ENCODE assay signal across 20 cellular contexts in genomic region chr18:63909870-63910269, GRCh38. TPM values are rescaled to one million over a fixed set of nuclear protein-coding genes. Genes with fewer than 3 reads are reported as not detected.
A peak's percentile ranks its signal among the peaks of the same experiment; 100 is the strongest.
DNase-seq lines count a peak whose midpoint lies in the region; ATAC-seq and TF ChIP-seq lines count a peak whose summit lies in the region.
"Had no signal": no experiment of that assay in that cellular context is flagged by ENCODE, and none has a peak within 500 bp of the region (broad histone marks: within the 10 kb centered on the region; RNA-seq: fewer than 3 reads in every experiment).

No MANE protein-coding gene starts in this region.

- no peak overlapping the region for H3K4me3 Mint-ChIP-seq in activated CD4-positive, alpha-beta memory T cell treated with anti-CD3 and anti-CD28 coated beads, Interleukin-2, amount 10 ng/mL, durations not matched to agents 7 days and 5 days

- TF ChIP-seq CTCF in adrenal gland (IDR thresholded peaks at IDR 0.05): no peak

- H3K9me3 Mint-ChIP-seq in activated CD4-positive, alpha-beta memory T cell treated with anti-CD3 and anti-CD28 coated beads, Interleukin-2, amount 10 ng/mL, durations not matched to agents 7 days and 5 days: no peaks in the 10 kb centered on the region

- peaks cover 35% of the 10 kb centered on the region for H3K27me3 Mint-ChIP-seq in activated CD4-positive, alpha-beta memory T cell treated with anti-CD3 and anti-CD28 coated beads, Interleukin-2, amount 10 ng/mL, durations not matched to agents 7 days and 5 days

- no peak for DNase-seq in left lobe of liver (ENCODE audit: low spot score)
- no peak for DNase-seq in adrenal gland
- DNase-seq in NCI-H1694 (lab: John Stamatoyannopoulos, UW): no peak
- DNase-seq in activated CD4-positive, alpha-beta memory T cell treated with anti-CD3 and anti-CD28 coated beads, Interleukin-2, amount 10 ng/mL, durations not matched to agents 7 days and 5 days: no peak
- DNase-seq: activated CD8-positive, alpha-beta memory T cell treated with anti-CD3 and anti-CD28 coated beads, Interleukin-2, amount 50 U/mL, for 48 hours; amniotic stem cell; DMS 273 treated with DMSO at 0.1 percent for 48 hours; mucosa of descending colon; NCI-H1417 treated with DMSO at 0.1 percent for 48 hours; NCI-H526 treated with DMSO at 0.1 percent for 48 hours; posterior cingulate gyrus; uterus had no signal

- H3K36me3 ChIP-seq in adrenal gland (replicated peaks in 1 of 2): no peaks in the 10 kb centered on the region
- H3K36me3 ChIP-seq: uterus had no signal

- intact Hi-C loops in adrenal gland (cut with DNase I): no loop called here

- no peak overlapping the region for H3K27ac ChIP-seq in adrenal gland
- H3K27ac ChIP-seq: uterus, VCaP had no signal

- no peak for TF ChIP-seq POLR2A in adrenal gland (IDR thresholded peaks at IDR 0.05)

- no peaks in the 10 kb centered on the region for H3K4me1 ChIP-seq in adrenal gland (replicated peaks in 1 of 2)
- H3K4me1 ChIP-seq: uterus had no signal

- no peak overlapping the region for H3K27ac Mint-ChIP-seq in activated CD4-positive, alpha-beta memory T cell treated with anti-CD3 and anti-CD28 coated beads, Interleukin-2, amount 10 ng/mL, durations not matched to agents 7 days and 5 days

- H3K36me3 Mint-ChIP-seq in activated CD4-positive, alpha-beta memory T cell treated with anti-CD3 and anti-CD28 coated beads, Interleukin-2, amount 10 ng/mL, durations not matched to agents 7 days and 5 days (ENCODE audit: low read depth): no peaks in the 10 kb centered on the region

- H3K27me3 ChIP-seq in adrenal gland: no peaks in the 10 kb centered on the region
- H3K27me3 ChIP-seq: uterus had no signal

- no peaks in the 10 kb centered on the region for H3K4me1 Mint-ChIP-seq in activated CD4-positive, alpha-beta memory T cell treated with anti-CD3 and anti-CD28 coated beads, Interleukin-2, amount 10 ng/mL, durations not matched to agents 7 days and 5 days

- WGBS in adrenal gland, 4 donors: 63 to 75% (median 69%) methylated on average over 2 of the region's 2 CpGs

- POLR2A ChIA-PET in activated CD4-positive, alpha-beta memory T cell treated with anti-CD3 and anti-CD28 coated beads, Interleukin-2, amount 10 ng/mL, durations not matched to agents 7 days and 5 days (lab: Charles Lee): no interaction called here

- H3K9me3 ChIP-seq in adrenal gland (replicated peaks in 1 of 3): no peaks in the 10 kb centered on the region
- H3K9me3 ChIP-seq: mucosa of descending colon, uterus had no signal

- CTCF ChIA-PET in activated CD4-positive, alpha-beta memory T cell treated with anti-CD3 and anti-CD28 coated beads, Interleukin-2, amount 10 ng/mL, durations not matched to agents 7 days and 5 days (lab: Charles Lee): no interaction called here

- no peak overlapping the region for H3K4me3 ChIP-seq in adrenal gland
- H3K4me3 ChIP-seq: mucosa of descending colon, uterus had no signal

- ATAC-seq in GM18498 (IDR thresholded peaks at IDR 0.05; ENCODE audit: unreplicated experiment) (peak; percentile 67), GM19372 (IDR thresholded peaks at IDR 0.05; ENCODE audit: low read depth, unreplicated experiment) (peak; percentile 50), HG02678 (IDR thresholded peaks at IDR 0.05; ENCODE audit: unreplicated experiment) (peak; percentile 75), HG03442 (IDR thresholded peaks at IDR 0.05; ENCODE audit: unreplicated experiment) (peak; percentile 70), left lobe of liver (no peak)
- ATAC-seq: HCT116, mucosa of descending colon had no signal

RNA-seq across cellular contexts. Expression of gene SERPINB10, which starts 2.1 kb away (rescaled TPM):
- total RNA-seq in left lobe of liver: not detected
- not detected for total RNA-seq in adrenal gland
- not detected for polyA plus RNA-seq in adrenal gland
- not detected for total RNA-seq in activated CD4-positive, alpha-beta memory T cell treated with anti-CD3 and anti-CD28 coated beads, Interleukin-2, amount 10 ng/mL, durations not matched to agents 7 days and 5 days
- total RNA-seq: dermis microvascular lymphatic vessel endothelial cell, fibroblast of villous mesenchyme, mucosa of descending colon, uterus had no signal

RNA-seq across cellular contexts. Expression of gene SERPINB2, which starts 22.4 kb away (rescaled TPM):
- total RNA-seq in left lobe of liver: not detected
- under 1 TPM in 2 of 8 donors, not detected in 6; 0.28 to 0.37 TPM for total RNA-seq in adrenal gland
- polyA plus RNA-seq in adrenal gland: 1 to 10 TPM in 1 of 3 donors, not detected in 2; 1.3 TPM
- total RNA-seq in activated CD4-positive, alpha-beta memory T cell treated with anti-CD3 and anti-CD28 coated beads, Interleukin-2, amount 10 ng/mL, durations not matched to agents 7 days and 5 days: not detected
- total RNA-seq: dermis microvascular lymphatic vessel endothelial cell, mucosa of descending colon had no signal

RNA-seq across cellular contexts. Expression of gene HMSD, which starts 39.2 kb away (rescaled TPM):
- total RNA-seq in left lobe of liver: 0.23 TPM
- under 1 TPM in 1 of 8 donors, not detected in 7; 0.57 TPM for total RNA-seq in adrenal gland
- polyA plus RNA-seq in adrenal gland: under 1 TPM in 2 of 3 donors, not detected in 1; 0.13 to 0.16 TPM
- total RNA-seq in activated CD4-positive, alpha-beta memory T cell treated with anti-CD3 and anti-CD28 coated beads, Interleukin-2, amount 10 ng/mL, durations not matched to agents 7 days and 5 days: 1 to 10 TPM; 8.5 to 9.6 TPM
- total RNA-seq: dermis microvascular lymphatic vessel endothelial cell had no signal
